1 cellular context compared by ENCODE assay signal in the genomic region with DNA sequence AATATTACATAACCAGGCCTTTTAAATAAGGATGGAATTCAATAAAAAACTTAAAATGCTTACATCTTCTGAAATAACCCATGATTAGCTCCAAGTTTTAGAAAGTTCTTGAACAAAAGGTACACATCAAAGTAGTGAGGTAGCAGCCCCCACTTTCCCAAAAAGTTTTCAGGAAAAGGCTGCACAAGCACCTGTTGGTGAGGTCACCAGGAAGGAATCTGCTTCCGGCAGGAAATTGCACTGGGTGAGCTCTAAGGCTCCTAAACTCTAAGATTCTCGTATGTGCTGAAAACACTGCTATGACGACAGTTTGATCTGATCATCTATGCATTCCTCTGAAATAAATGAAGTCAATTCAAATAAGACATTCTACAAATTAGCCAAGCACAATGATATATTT.
TF ChIP-seq lines count a peak whose summit lies in the region.

No MANE protein-coding gene starts in this region.

TF ChIP-seq in H1, 55 proteins besides CTCF, POLR2A, EP300 and RAD21:
- TF ChIP-seq NRF1 (IDR thresholded peaks at IDR 0.05; ENCODE audit: low read depth, low read length), result no peak
- no peak for TF ChIP-seq CHD1 (IDR thresholded peaks at IDR 0.05; ENCODE audit: low read depth, low read length)
- TF ChIP-seq, protein P1, sequence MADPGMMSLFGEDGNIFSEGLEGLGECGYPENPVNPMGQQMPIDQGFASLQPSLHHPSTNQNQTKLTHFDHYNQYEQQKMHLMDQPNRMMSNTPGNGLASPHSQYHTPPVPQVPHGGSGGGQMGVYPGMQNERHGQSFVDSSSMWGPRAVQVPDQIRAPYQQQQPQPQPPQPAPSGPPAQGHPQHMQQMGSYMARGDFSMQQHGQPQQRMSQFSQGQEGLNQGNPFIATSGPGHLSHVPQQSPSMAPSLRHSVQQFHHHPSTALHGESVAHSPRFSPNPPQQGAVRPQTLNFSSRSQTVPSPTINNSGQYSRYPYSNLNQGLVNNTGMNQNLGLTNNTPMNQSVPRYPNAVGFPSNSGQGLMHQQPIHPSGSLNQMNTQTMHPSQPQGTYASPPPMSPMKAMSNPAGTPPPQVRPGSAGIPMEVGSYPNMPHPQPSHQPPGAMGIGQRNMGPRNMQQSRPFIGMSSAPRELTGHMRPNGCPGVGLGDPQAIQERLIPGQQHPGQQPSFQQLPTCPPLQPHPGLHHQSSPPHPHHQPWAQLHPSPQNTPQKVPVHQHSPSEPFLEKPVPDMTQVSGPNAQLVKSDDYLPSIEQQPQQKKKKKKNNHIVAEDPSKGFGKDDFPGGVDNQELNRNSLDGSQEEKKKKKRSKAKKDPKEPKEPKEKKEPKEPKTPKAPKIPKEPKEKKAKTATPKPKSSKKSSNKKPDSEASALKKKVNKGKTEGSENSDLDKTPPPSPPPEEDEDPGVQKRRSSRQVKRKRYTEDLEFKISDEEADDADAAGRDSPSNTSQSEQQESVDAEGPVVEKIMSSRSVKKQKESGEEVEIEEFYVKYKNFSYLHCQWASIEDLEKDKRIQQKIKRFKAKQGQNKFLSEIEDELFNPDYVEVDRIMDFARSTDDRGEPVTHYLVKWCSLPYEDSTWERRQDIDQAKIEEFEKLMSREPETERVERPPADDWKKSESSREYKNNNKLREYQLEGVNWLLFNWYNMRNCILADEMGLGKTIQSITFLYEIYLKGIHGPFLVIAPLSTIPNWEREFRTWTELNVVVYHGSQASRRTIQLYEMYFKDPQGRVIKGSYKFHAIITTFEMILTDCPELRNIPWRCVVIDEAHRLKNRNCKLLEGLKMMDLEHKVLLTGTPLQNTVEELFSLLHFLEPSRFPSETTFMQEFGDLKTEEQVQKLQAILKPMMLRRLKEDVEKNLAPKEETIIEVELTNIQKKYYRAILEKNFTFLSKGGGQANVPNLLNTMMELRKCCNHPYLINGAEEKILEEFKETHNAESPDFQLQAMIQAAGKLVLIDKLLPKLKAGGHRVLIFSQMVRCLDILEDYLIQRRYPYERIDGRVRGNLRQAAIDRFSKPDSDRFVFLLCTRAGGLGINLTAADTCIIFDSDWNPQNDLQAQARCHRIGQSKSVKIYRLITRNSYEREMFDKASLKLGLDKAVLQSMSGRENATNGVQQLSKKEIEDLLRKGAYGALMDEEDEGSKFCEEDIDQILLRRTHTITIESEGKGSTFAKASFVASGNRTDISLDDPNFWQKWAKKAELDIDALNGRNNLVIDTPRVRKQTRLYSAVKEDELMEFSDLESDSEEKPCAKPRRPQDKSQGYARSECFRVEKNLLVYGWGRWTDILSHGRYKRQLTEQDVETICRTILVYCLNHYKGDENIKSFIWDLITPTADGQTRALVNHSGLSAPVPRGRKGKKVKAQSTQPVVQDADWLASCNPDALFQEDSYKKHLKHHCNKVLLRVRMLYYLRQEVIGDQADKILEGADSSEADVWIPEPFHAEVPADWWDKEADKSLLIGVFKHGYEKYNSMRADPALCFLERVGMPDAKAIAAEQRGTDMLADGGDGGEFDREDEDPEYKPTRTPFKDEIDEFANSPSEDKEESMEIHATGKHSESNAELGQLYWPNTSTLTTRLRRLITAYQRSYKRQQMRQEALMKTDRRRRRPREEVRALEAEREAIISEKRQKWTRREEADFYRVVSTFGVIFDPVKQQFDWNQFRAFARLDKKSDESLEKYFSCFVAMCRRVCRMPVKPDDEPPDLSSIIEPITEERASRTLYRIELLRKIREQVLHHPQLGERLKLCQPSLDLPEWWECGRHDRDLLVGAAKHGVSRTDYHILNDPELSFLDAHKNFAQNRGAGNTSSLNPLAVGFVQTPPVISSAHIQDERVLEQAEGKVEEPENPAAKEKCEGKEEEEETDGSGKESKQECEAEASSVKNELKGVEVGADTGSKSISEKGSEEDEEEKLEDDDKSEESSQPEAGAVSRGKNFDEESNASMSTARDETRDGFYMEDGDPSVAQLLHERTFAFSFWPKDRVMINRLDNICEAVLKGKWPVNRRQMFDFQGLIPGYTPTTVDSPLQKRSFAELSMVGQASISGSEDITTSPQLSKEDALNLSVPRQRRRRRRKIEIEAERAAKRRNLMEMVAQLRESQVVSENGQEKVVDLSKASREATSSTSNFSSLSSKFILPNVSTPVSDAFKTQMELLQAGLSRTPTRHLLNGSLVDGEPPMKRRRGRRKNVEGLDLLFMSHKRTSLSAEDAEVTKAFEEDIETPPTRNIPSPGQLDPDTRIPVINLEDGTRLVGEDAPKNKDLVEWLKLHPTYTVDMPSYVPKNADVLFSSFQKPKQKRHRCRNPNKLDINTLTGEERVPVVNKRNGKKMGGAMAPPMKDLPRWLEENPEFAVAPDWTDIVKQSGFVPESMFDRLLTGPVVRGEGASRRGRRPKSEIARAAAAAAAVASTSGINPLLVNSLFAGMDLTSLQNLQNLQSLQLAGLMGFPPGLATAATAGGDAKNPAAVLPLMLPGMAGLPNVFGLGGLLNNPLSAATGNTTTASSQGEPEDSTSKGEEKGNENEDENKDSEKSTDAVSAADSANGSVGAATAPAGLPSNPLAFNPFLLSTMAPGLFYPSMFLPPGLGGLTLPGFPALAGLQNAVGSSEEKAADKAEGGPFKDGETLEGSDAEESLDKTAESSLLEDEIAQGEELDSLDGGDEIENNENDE (IDR thresholded peaks at IDR 0.05; ENCODE audit: insufficient replicate concordance, low read length), result no peak
- TF ChIP-seq JUN (IDR thresholded peaks at IDR 0.05; ENCODE audit: low read depth, low read length), result no peak
- 0 out of 2 replicates have a peak, but pooled peaks have one; percentile 9 for TF ChIP-seq TEAD4 (IDR thresholded peaks at IDR 0.05; ENCODE audit: low read depth, low read length)
- no peak for TF ChIP-seq KDM5A (IDR thresholded peaks at IDR 0.05; ENCODE audit: low read length)
- TF ChIP-seq JUND (IDR thresholded peaks at IDR 0.05; ENCODE audit: low read length), result peak; percentile 88; the same call in 1 of the 2 replicates
- no peak for TF ChIP-seq SIRT6 (IDR thresholded peaks at IDR 0.05; ENCODE audit: low read length)
- TF ChIP-seq ATF2 (IDR thresholded peaks at IDR 0.05; ENCODE audit: low read length), result peak; percentile 38; the same call in 1 of the 2 replicates
- TF ChIP-seq CBX8 (IDR thresholded peaks at IDR 0.05; ENCODE audit: borderline replicate concordance, low read depth, low read length), result no peak
- TF ChIP-seq CREB1 (IDR thresholded peaks at IDR 0.05), result no peak
- TF ChIP-seq TCF12 (IDR thresholded peaks at IDR 0.05; ENCODE audit: low read depth, low read length), result peak; percentile 48; the same call in 1 of the 2 replicates
